Comparison of ENCODE assay signal across 8 cellular contexts in the genomic region with DNA sequence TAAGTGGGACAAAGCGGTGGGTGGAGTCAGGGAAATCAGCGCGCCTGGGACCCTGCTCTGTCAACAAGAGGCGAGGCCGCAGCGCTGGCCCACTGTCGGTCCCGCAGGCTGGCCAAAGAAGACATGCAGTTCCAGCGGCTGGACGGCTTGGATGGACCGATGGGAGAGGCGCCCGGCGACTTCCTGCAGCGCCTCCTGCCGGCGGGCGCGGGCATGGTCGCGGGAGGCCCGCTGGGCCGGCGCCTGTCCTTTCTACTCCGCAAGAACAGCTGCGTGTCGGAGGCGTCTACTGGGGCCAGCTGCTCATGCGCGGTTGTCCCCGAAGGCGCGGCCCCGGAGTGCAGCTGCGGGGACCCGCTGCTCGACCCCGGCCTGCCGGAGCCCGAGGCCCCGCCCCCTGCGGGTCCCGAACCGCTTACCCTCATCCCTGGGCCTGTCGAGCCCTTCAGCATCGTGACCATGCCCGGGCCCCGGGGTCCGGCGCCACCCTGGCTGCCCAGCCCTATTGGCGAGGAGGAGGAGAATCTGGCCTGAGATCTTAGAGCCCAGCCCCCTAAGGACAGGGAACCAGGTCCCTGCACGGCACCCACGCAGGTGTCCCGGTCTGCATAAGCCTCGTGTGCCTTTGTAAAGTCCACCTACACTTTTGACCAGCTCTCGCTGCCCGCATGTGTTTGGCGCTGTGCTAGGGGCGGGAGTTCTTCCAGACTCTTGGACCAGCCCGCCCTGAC. TPM values are rescaled to one million over a fixed set of nuclear protein-coding genes. Genes with fewer than 3 reads are reported as not detected.
DNase-seq lines count a peak whose midpoint lies in the region; ATAC-seq and TF ChIP-seq lines count a peak whose summit lies in the region.

No MANE protein-coding gene starts in this region.

- H3K4me3 ChIP-seq in IMR-90 (ENCODE audit: insufficient read depth, low read depth, low read length), result peak overlapping the region; percentile 33
- H3K4me3 ChIP-seq in neural progenitor cell, result peak overlapping the region; percentile 31

- no peaks in the 10 kb centered on the region for H3K79me2 ChIP-seq in neural progenitor cell (ENCODE audit: low read depth)

- H4K5ac ChIP-seq in IMR-90 (ENCODE audit: low read depth, low read length), result 0 out of 2 replicates have a peak overlapping the region, but pooled peaks have one; percentile 54

- H3K4me1 Mint-ChIP-seq in neural progenitor cell, result peaks cover 8% of the 10 kb centered on the region
- peaks cover 4% of the 10 kb centered on the region for H3K4me1 Mint-ChIP-seq in type B pancreatic cell (ENCODE audit: unreplicated experiment)

- peaks cover 4% of the 10 kb centered on the region for H3K36me3 Mint-ChIP-seq in neural progenitor cell
- peaks cover 4% of the 10 kb centered on the region for H3K36me3 Mint-ChIP-seq in type B pancreatic cell

- H3K9me3 Mint-ChIP-seq in neural progenitor cell, result peaks cover 8% of the 10 kb centered on the region
- H3K9me3 Mint-ChIP-seq in type B pancreatic cell, result no peaks in the 10 kb centered on the region

- H2BK120ac ChIP-seq in IMR-90 (ENCODE audit: low read depth, low read length), result no peak overlapping the region

- BruUV-seq in IMR-90 (replicated peaks; lab: Mats Ljungman, UMichigan), result no TSS peak

- WGBS in IMR-90 (ENCODE audit: extremely low coverage in 2 of 2, insufficient read length in 1 of 2), 2 experiments, result 9% methylated on average over 30 of the region's 60 CpGs; no CpG with 5 or more reads in 1 of the 2 experiments

- H3K4me2 ChIP-seq in IMR-90 (ENCODE audit: low read depth, low read length), result peak overlapping the region; percentile 65
- peak overlapping the region; percentile 67 for H3K4me2 ChIP-seq in neural progenitor cell

- TF ChIP-seq RAD21 in IMR-90 (IDR thresholded peaks at IDR 0.05; ENCODE audit: low read length), result peak; percentile 67

- no peak overlapping the region for H3K56ac ChIP-seq in IMR-90 (ENCODE audit: extremely low read depth, insufficient read depth, low read length)

- no peaks in the 10 kb centered on the region for H3K79me1 ChIP-seq in IMR-90 (ENCODE audit: low read depth in 1 of 2, low read length in 2 of 2)

- intact Hi-C loops in IMR-90 (cut with micrococcal nuclease), result no loop called here

- 0 out of 2 replicates have a peak overlapping the region, but pooled peaks have one; percentile 32 for H2BK20ac ChIP-seq in IMR-90 (ENCODE audit: low read depth, low read length)

- H3K4me1 ChIP-seq in IMR-90 (ENCODE audit: control insufficient read depth, insufficient read depth, low read length) (no peaks in the 10 kb centered on the region), foreskin keratinocyte (no peaks in the 10 kb centered on the region), neural progenitor cell (no peaks in the 10 kb centered on the region)

- POLR2A ChIA-PET in IMR-90 (lab: Charles Lee; ENCODE audit: unreplicated experiment), result interaction anchor here (0.6 kb wide), 1 partner anchor 16 kb away, joined by 3 read pairs; no protein-coding TSS in a partner anchor

- no peak overlapping the region; the same call in 1 of the 2 replicates for H4K91ac ChIP-seq in IMR-90 (ENCODE audit: insufficient read depth, low read depth, low read length)

- H3K27me3 Mint-ChIP-seq in neural progenitor cell (ENCODE audit: insufficient read depth, low read depth) (peaks cover 23% of the 10 kb centered on the region), type B pancreatic cell (peaks cover 14% of the 10 kb centered on the region)

- dilution Hi-C loops in IMR-90 (cut with HindIII; ENCODE audit: low sequenced_read_pairs, unreplicated experiment), result no loop called here

- H2AFZ ChIP-seq in IMR-90 (replicated peaks; ENCODE audit: low read length, poor library complexity) (peak overlapping the region; percentile 98), neural progenitor cell (replicated peaks) (peak overlapping the region; percentile 10)

- H3K36me3 ChIP-seq in IMR-90 (ENCODE audit: control insufficient read depth, insufficient read depth, low read length) (no peaks in the 10 kb centered on the region), neural progenitor cell (no peaks in the 10 kb centered on the region)

- H3K9me3 ChIP-seq in IMR-90 (ENCODE audit: control insufficient read depth, insufficient read depth, low read length) (no peaks in the 10 kb centered on the region), neural progenitor cell (ENCODE audit: low read depth) (no peaks in the 10 kb centered on the region)

- no peak overlapping the region for H3K27ac ChIP-seq in IMR-90 (ENCODE audit: insufficient read depth, low read length)
- no peak overlapping the region for H3K27ac ChIP-seq in foreskin keratinocyte
- H3K27ac ChIP-seq in neural progenitor cell, result no peak overlapping the region

- H2AK5ac ChIP-seq in IMR-90 (ENCODE audit: low read depth, low read length), result no peak overlapping the region

- H4K20me1 ChIP-seq in IMR-90 (ENCODE audit: insufficient read depth, low read length), result no peaks in the 10 kb centered on the region
- no peaks in the 10 kb centered on the region for H4K20me1 ChIP-seq in neural progenitor cell (ENCODE audit: low read depth)

- no peak overlapping the region for H3K18ac ChIP-seq in IMR-90 (ENCODE audit: low read depth, low read length)

- no peaks in the 10 kb centered on the region for H3K9me1 ChIP-seq in IMR-90 (ENCODE audit: insufficient read depth, low read length)

- H3K27me3 ChIP-seq in IMR-90 (ENCODE audit: control insufficient read depth, insufficient read depth, low read length) (peaks cover 5% of the 10 kb centered on the region), foreskin keratinocyte (peaks cover 3% of the 10 kb centered on the region), neural progenitor cell (peaks cover 21% of the 10 kb centered on the region)

- H3K9ac ChIP-seq in IMR-90 (ENCODE audit: low read depth, low read length), result peak overlapping the region; percentile 14; the same call in 1 of the 2 replicates
- H3K9ac ChIP-seq in neural progenitor cell, result no peak overlapping the region

- H2BK5ac ChIP-seq in IMR-90 (ENCODE audit: low read depth, low read length, poor library complexity, severe bottlenecking), result no peak overlapping the region

- H2AK9ac ChIP-seq in IMR-90 (replicated peaks; ENCODE audit: low read depth, low read length, poor library complexity), result peak overlapping the region; percentile 73

- H3K4ac ChIP-seq in IMR-90 (ENCODE audit: low read depth, low read length), result peak overlapping the region; percentile 38

- no peak overlapping the region for H3K27ac Mint-ChIP-seq in neural progenitor cell
- H3K27ac Mint-ChIP-seq in type B pancreatic cell, result no peak overlapping the region

- peaks cover 19% of the 10 kb centered on the region for H3F3A ChIP-seq in neural progenitor cell (ENCODE audit: low read depth)

- H3K14ac ChIP-seq in IMR-90 (replicated peaks; ENCODE audit: low read depth, low read length), result peak overlapping the region; percentile 43; the same call in 1 of the 2 replicates

- CTCF ChIA-PET in IMR-90 (lab: Yijun Ruan, JAX), result interaction anchor here (0.6 to 2.1 kb wide), 15 partner anchors 9 to 1569 kb away, joined by 3 to 11 read pairs (median 4); partner anchors contain the start of genes GET3 and HOOK2

- peak overlapping the region in 1 of 2 experiments; percentile 90; a peak in 3 of 4 replicates for H4K8ac ChIP-seq in IMR-90 (ENCODE audit: low read depth in 2 of 2, low read length in 2 of 2)

- TF ChIP-seq CTCF in IMR-90 (conservative IDR thresholded peaks at IDR 0.05; ENCODE audit: low read depth, low read length), result peak; percentile 91
- TF ChIP-seq CTCF in foreskin keratinocyte (conservative IDR thresholded peaks at IDR 0.05), result peak; percentile 92
- peak; percentile 92 for TF ChIP-seq CTCF in neural progenitor cell (IDR thresholded peaks at IDR 0.05)
- TF ChIP-seq CTCF in type B pancreatic cell (conservative IDR thresholded peaks at IDR 0.05), result peak; percentile 100

- no peak overlapping the region for H2BK15ac ChIP-seq in IMR-90 (ENCODE audit: low read depth, low read length)

- TF ChIP-seq POLR2A in IMR-90 (IDR thresholded peaks at IDR 0.05; ENCODE audit: low read depth, low read length), result no peak

- in situ Hi-C loops in IMR-90 (cut with MboI; ENCODE audit: low sequenced_read_pairs), result no loop called here

- peak overlapping the region; percentile 39; the same call in 1 of the 2 replicates for H3K23ac ChIP-seq in IMR-90 (ENCODE audit: low read depth, low read length)

- ATAC-seq in IMR-90 (ENCODE audit: low read depth) (peak; percentile 96), foreskin keratinocyte (peak; percentile 72), GM19455 (IDR thresholded peaks at IDR 0.05; ENCODE audit: unreplicated experiment) (no peak)

- H3K4me3 Mint-ChIP-seq in neural progenitor cell (peak overlapping the region; percentile 80), type B pancreatic cell (peak overlapping the region; percentile 75)

- DNase-seq in COLO829 (ENCODE audit: low spot score) (peak; percentile 54), IMR-90 (peak; percentile 61), RPMI8226 (peak; percentile 75), activated gamma-delta T cell (lab: John Stamatoyannopoulos, UW) (peak; percentile 38), foreskin keratinocyte (peak in 1 of 2 donors; percentile 41), neural progenitor cell (ENCODE audit: low spot score) (peak; percentile 90), type B pancreatic cell (ENCODE audit: extremely low spot score, unreplicated experiment) (peak; percentile 88)

RNA-seq across cellular contexts. Expression of gene BEST2, which starts 6.1 kb away (rescaled TPM):
- total RNA-seq in IMR-90 (2012; rRNA removed) (not detected in 2 replicates), foreskin keratinocyte (not detected in 2 replicates), neural progenitor cell (ENCODE audit: low replicate concordance) (not detected in 2 replicates), type B pancreatic cell (ENCODE audit: low replicate concordance) (0.14 TPM in 1 of 2 replicates, not detected in the other)
- polyA plus RNA-seq in IMR-90 (2012; rRNA removed) (not detected in 2 replicates), foreskin keratinocyte (not detected in 2 replicates)
- polyA plus RNA-seq in IMR-90 (2012; cell fraction: cytosol; rRNA removed), result not detected in 2 replicates
- polyA plus RNA-seq in IMR-90 (2012; cell fraction: nucleus; rRNA removed; ENCODE audit: low replicate concordance), result 0.07 and 0.13 TPM in 2 replicates

RNA-seq across cellular contexts. Expression of gene HOOK2, which starts 17.6 kb away (rescaled TPM):
- total RNA-seq in IMR-90 (2012; rRNA removed) (7.5 and 8.1 TPM in 2 replicates), foreskin keratinocyte (34.5 and 35.9 TPM in 2 replicates), neural progenitor cell (ENCODE audit: low replicate concordance) (14.3 and 25.1 TPM in 2 replicates), type B pancreatic cell (ENCODE audit: low replicate concordance) (50.1 and 55.0 TPM in 2 replicates)
- polyA plus RNA-seq in IMR-90 (2012; rRNA removed) (11.0 and 21.6 TPM in 2 replicates), foreskin keratinocyte (32.9 and 35.5 TPM in 2 replicates)
- 8.9 and 9.7 TPM in 2 replicates for polyA plus RNA-seq in IMR-90 (2012; cell fraction: cytosol; rRNA removed)
- 97.7 and 107 TPM in 2 replicates for polyA plus RNA-seq in IMR-90 (2012; cell fraction: nucleus; rRNA removed; ENCODE audit: low replicate concordance)

RNA-seq across cellular contexts. Expression of gene GET3, which starts 20.4 kb away (rescaled TPM):
- 111 and 129 TPM in 2 replicates for total RNA-seq in IMR-90 (2012; rRNA removed)
- polyA plus RNA-seq in IMR-90 (2012; rRNA removed), result 152 and 178 TPM in 2 replicates
- polyA plus RNA-seq in IMR-90 (2012; cell fraction: cytosol; rRNA removed), result 132 and 168 TPM in 2 replicates
- polyA plus RNA-seq in IMR-90 (2012; cell fraction: nucleus; rRNA removed; ENCODE audit: low replicate concordance), result 91.7 and 117 TPM in 2 replicates
- total RNA-seq in foreskin keratinocyte, result 86.7 and 95.7 TPM in 2 replicates
- polyA plus RNA-seq in foreskin keratinocyte, result 139 and 141 TPM in 2 replicates
- total RNA-seq in neural progenitor cell (ENCODE audit: low replicate concordance), result 62.9 and 99.6 TPM in 2 replicates
- 59.6 and 74.5 TPM in 2 replicates for total RNA-seq in type B pancreatic cell (ENCODE audit: low replicate concordance)

RNA-seq across cellular contexts. Expression of gene TRIR, which starts 23.2 kb away (rescaled TPM):
- 99.2 and 113 TPM in 2 replicates for total RNA-seq in IMR-90 (2012; rRNA removed)
- 201 and 242 TPM in 2 replicates for polyA plus RNA-seq in IMR-90 (2012; rRNA removed)
- polyA plus RNA-seq in IMR-90 (2012; cell fraction: cytosol; rRNA removed), result 333 and 539 TPM in 2 replicates
- 193 and 247 TPM in 2 replicates for polyA plus RNA-seq in IMR-90 (2012; cell fraction: nucleus; rRNA removed; ENCODE audit: low replicate concordance)
- 195 and 196 TPM in 2 replicates for total RNA-seq in foreskin keratinocyte
- 269 and 283 TPM in 2 replicates for polyA plus RNA-seq in foreskin keratinocyte
- total RNA-seq in neural progenitor cell (ENCODE audit: low replicate concordance), result 105 and 194 TPM in 2 replicates
- total RNA-seq in type B pancreatic cell (ENCODE audit: low replicate concordance), result 164 and 173 TPM in 2 replicates

RNA-seq across cellular contexts. Expression of gene JUNB, which starts 33.6 kb away (rescaled TPM):
- total RNA-seq in IMR-90 (2012; rRNA removed), result 20.8 and 32.8 TPM in 2 replicates
- 109 and 141 TPM in 2 replicates for polyA plus RNA-seq in IMR-90 (2012; rRNA removed)
- polyA plus RNA-seq in IMR-90 (2012; cell fraction: cytosol; rRNA removed), result 306 and 706 TPM in 2 replicates
- polyA plus RNA-seq in IMR-90 (2012; cell fraction: nucleus; rRNA removed; ENCODE audit: low replicate concordance), result 702 and 1,034 TPM in 2 replicates
- 101 and 134 TPM in 2 replicates for total RNA-seq in foreskin keratinocyte
- 104 and 134 TPM in 2 replicates for polyA plus RNA-seq in foreskin keratinocyte
- 1.5 and 12.6 TPM in 2 replicates for total RNA-seq in neural progenitor cell (ENCODE audit: low replicate concordance)
- 31.3 and 116 TPM in 2 replicates for total RNA-seq in type B pancreatic cell (ENCODE audit: low replicate concordance)
